In the genomic region with DNA sequence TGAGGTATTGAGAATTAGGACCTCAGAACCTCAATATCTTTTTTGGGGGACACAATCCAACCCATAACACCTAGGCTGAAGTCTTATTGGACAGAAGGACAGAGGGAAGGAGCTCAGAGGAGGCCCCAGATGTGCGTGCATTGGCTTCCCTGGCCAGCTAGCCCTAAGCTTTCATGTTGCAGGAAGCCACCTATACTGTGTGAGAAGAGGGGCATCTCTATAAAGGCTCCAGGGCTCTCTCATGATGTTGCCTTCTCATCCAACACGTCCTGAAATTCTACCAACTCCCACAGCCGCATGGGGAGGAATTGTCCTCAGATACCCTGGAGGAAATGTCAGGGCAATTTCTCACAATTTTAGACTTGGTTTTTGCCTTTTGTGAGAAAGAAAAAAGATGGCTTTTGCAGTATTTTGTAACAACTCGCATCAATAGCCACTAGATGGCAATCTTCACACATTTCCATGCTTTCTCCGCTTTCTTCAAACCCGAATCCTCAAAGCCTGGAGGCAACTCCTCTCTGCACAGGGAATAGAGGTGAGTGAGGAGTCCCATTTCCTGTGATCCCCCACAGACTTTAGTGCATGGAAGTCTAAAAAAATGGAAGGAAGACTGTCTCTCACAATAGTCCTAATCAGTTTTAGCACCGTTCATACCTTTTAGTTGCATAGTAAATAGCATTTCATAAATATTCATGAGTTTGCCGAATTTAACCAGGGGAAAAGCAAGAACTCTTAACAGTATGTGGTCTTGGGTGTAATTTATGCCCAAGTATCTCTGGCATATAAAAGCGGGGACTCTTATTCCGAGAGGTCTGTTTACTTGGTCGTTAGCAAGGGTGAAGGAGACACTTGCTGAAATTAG, we compare ENCODE assay signal across 8 cellular contexts. TPM values are rescaled to one million over a fixed set of nuclear protein-coding genes. Genes with fewer than 3 reads are reported as not detected.
DNase-seq lines count a peak whose midpoint lies in the region; ATAC-seq and TF ChIP-seq lines count a peak whose summit lies in the region.

No MANE protein-coding gene starts in this region.

- TF ChIP-seq CTCF in SU-DHL-6 (IDR thresholded peaks at IDR 0.05; ENCODE audit: insufficient read depth, low read length, poor library complexity, severe bottlenecking) (peak; percentile 58), foreskin fibroblast (IDR thresholded peaks at IDR 0.05; ENCODE audit: low read depth, low read length) (peak; percentile 55), osteocyte (IDR thresholded peaks at IDR 0.05) (peak; percentile 78)

- H2AFZ ChIP-seq in SU-DHL-6 (ENCODE audit: low read depth, low read length, severe bottlenecking) = no peak overlapping the region

- DNase-seq in DMS79 (lab: John Stamatoyannopoulos, UW) = peak; percentile 6
- DNase-seq in NCI-H1092 treated with DMSO at 0.1 percent for 48 hours (lab: John Stamatoyannopoulos, UW) = peak; percentile 71
- peak; percentile 11 to 65 for DNase-seq in foreskin fibroblast
- DNase-seq in osteocyte (ENCODE audit: extremely low spot score, unreplicated experiment) = no peak

- ATAC-seq in GM21576 (IDR thresholded peaks at IDR 0.05; ENCODE audit: unreplicated experiment) (peak; percentile 65), GM21528 (IDR thresholded peaks at IDR 0.05; ENCODE audit: low FRiP score, unreplicated experiment) (no peak), HG03469 (IDR thresholded peaks at IDR 0.05; ENCODE audit: unreplicated experiment) (no peak)

- H3K27me3 Mint-ChIP-seq in osteocyte (ENCODE audit: unreplicated experiment) = peaks cover 25% of the 10 kb centered on the region

- H3K36me3 ChIP-seq in SU-DHL-6 (ENCODE audit: low read length) = no peaks in the 10 kb centered on the region

- peaks cover 3% of the 10 kb centered on the region for H3K4me1 Mint-ChIP-seq in osteocyte (ENCODE audit: unreplicated experiment)

- no peaks in the 10 kb centered on the region for H3F3A ChIP-seq in SU-DHL-6 (ENCODE audit: insufficient read depth)

- no peaks in the 10 kb centered on the region for H4K20me1 ChIP-seq in SU-DHL-6 (ENCODE audit: low read depth, low read length)

- H3K27ac ChIP-seq in SU-DHL-6 (ENCODE audit: low read depth, low read length) = no peak overlapping the region

- H3K9ac ChIP-seq in SU-DHL-6 (ENCODE audit: low read length) = no peak overlapping the region

- no peaks in the 10 kb centered on the region for H3K79me2 ChIP-seq in SU-DHL-6 (ENCODE audit: insufficient read depth, low read length)

- no peak overlapping the region for H3K4me3 Mint-ChIP-seq in osteocyte (ENCODE audit: unreplicated experiment)

- H3K9me3 ChIP-seq in SU-DHL-6 (ENCODE audit: insufficient read depth, low read length) = no peaks in the 10 kb centered on the region

- H3K36me3 Mint-ChIP-seq in osteocyte (ENCODE audit: unreplicated experiment) = no peaks in the 10 kb centered on the region

- H3K9me2 ChIP-seq in SU-DHL-6 (replicated peaks; ENCODE audit: insufficient read depth, low read length) = no peaks in the 10 kb centered on the region

- H3K4me2 ChIP-seq in SU-DHL-6 (ENCODE audit: low read depth, low read length, poor library complexity, severe bottlenecking) = peak overlapping the region; percentile 24

- no peaks in the 10 kb centered on the region for H3K27me3 ChIP-seq in SU-DHL-6 (ENCODE audit: low read length)

- no peak overlapping the region for H3K4me3 ChIP-seq in SU-DHL-6 (ENCODE audit: insufficient read depth, low read length, poor library complexity, severe bottlenecking)
- no peak overlapping the region for H3K4me3 ChIP-seq in foreskin fibroblast (ENCODE audit: low read depth in 1 of 2, low read length in 2 of 2)

- H3K27ac Mint-ChIP-seq in osteocyte (ENCODE audit: unreplicated experiment) = no peak overlapping the region

- no peaks in the 10 kb centered on the region for H3K9me3 Mint-ChIP-seq in osteocyte (ENCODE audit: unreplicated experiment)

RNA-seq across cellular contexts. Expression of a gene that starts 7.4 kb away (rescaled TPM):
- not detected in 2 replicates for total RNA-seq in osteocyte
